ENCODE assay signal across 16 cellular contexts in genomic region chr5:116374434-116374852, GRCh38.
DNase-seq lines count a peak whose midpoint lies in the region; ATAC-seq and TF ChIP-seq lines count a peak whose summit lies in the region.
"Had no signal": no experiment of that assay in that cellular context is flagged by ENCODE, and none has a peak within 500 bp of the region (broad histone marks: within the 10 kb centered on the region; RNA-seq: fewer than 3 reads in every experiment).

No MANE protein-coding gene starts in this region.

- TF ChIP-seq POLR2A in vagina (IDR thresholded peaks at IDR 0.05), result no peak

- no peaks in the 10 kb centered on the region for H3K9me3 ChIP-seq in vagina
- no peaks in the 10 kb centered on the region for H3K9me3 ChIP-seq in osteoblast (ENCODE audit: low read depth, low read length)
- no peaks in the 10 kb centered on the region for H3K9me3 ChIP-seq in psoas muscle
- H3K9me3 ChIP-seq: right atrium auricular region had no signal

- no peak overlapping the region for H2AFZ ChIP-seq in osteoblast (ENCODE audit: low read length)

- H3K4me2 ChIP-seq in osteoblast (ENCODE audit: insufficient read depth, low read length), result no peak overlapping the region

- H4K20me1 ChIP-seq in osteoblast (ENCODE audit: insufficient read depth, low read length), result no peaks in the 10 kb centered on the region

- no peak for TF ChIP-seq CTCF in vagina (IDR thresholded peaks at IDR 0.05)
- TF ChIP-seq CTCF in osteoblast (IDR thresholded peaks at IDR 0.05; ENCODE audit: extremely low read depth, low read depth, low read length), result no peak
- no peak for TF ChIP-seq CTCF in psoas muscle (IDR thresholded peaks at IDR 0.05)

- H3K36me3 ChIP-seq in vagina, result no peaks in the 10 kb centered on the region
- H3K36me3 ChIP-seq in osteoblast (ENCODE audit: insufficient read depth, low read length), result no peaks in the 10 kb centered on the region
- no peaks in the 10 kb centered on the region for H3K36me3 ChIP-seq in psoas muscle (ENCODE audit: insufficient read depth in 1 of 2, low read depth in 1 of 2)
- H3K36me3 ChIP-seq: right atrium auricular region had no signal

- H3K4me1 ChIP-seq in vagina (no peaks in the 10 kb centered on the region), osteoblast (ENCODE audit: insufficient read depth, low read length) (no peaks in the 10 kb centered on the region), psoas muscle (peaks cover 78% of the 10 kb centered on the region)

- H3K4me3 ChIP-seq in vagina, result no peak overlapping the region
- no peak overlapping the region for H3K4me3 ChIP-seq in osteoblast (ENCODE audit: insufficient read depth, low read length)
- H3K4me3 ChIP-seq in psoas muscle, result no peak overlapping the region
- H3K4me3 ChIP-seq: right atrium auricular region had no signal

- H3K27me3 ChIP-seq in vagina (no peaks in the 10 kb centered on the region), osteoblast (ENCODE audit: insufficient read depth, low read length) (no peaks in the 10 kb centered on the region), psoas muscle (ENCODE audit: insufficient read depth in 3 of 3, low read length in 2 of 3) (no peaks in the 10 kb centered on the region)
- H3K27me3 ChIP-seq: right atrium auricular region had no signal

- DNase-seq in MV-4-11 (lab: John Stamatoyannopoulos, UW) (peak; percentile 46), vagina (ENCODE audit: extremely low spot score in 2 of 2) (no peak), osteoblast (ENCODE audit: insufficient read length, low spot score, missing footprints) (no peak), psoas muscle (no peak), NCI-H1436 (lab: John Stamatoyannopoulos, UW) (no peak)
- DNase-seq: activated naive CD4-positive, alpha-beta T cell treated with anti-CD3 and anti-CD28 coated beads, Interleukin-2, amount 10 ng/mL, durations not matched to agents 7 days and 5 days; glutamatergic neuron; naive thymus-derived CD4-positive, alpha-beta T cell; NCI-H187 treated with DMSO at 0.1 percent for 48 hours; SIG-M5; stimulated activated CD4-positive, alpha-beta T cell treated with anti-CD3 and anti-CD28 coated beads, Interleukin-4, amount 100 ng/mL, for 4 hours; stimulated activated naive CD4-positive, alpha-beta T cell treated with Interleukin-2 at 50 U/mL for 16 hours had no signal

- intact Hi-C loops in vagina (cut with DNase I) (no loop called here), psoas muscle (cut with DNase I) (no loop called here)

- no peaks in the 10 kb centered on the region for H3K79me2 ChIP-seq in osteoblast (ENCODE audit: insufficient read depth, low read length)

- ATAC-seq in GM18511 (IDR thresholded peaks at IDR 0.05; ENCODE audit: unreplicated experiment) (peak; percentile 88), GM19372 (IDR thresholded peaks at IDR 0.05; ENCODE audit: low read depth, unreplicated experiment) (peak; percentile 57), HG02885 (IDR thresholded peaks at IDR 0.05; ENCODE audit: poor library complexity, unreplicated experiment) (peak; percentile 77), psoas muscle (no peak)
- ATAC-seq: naive thymus-derived CD4-positive, alpha-beta T cell had no signal

- WGBS in psoas muscle, 3 donors, result 76 to 84% (median 79%) methylated on average over 4 of the region's 4 CpGs

- H3K27ac ChIP-seq in vagina, result no peak overlapping the region
- no peak overlapping the region for H3K27ac ChIP-seq in osteoblast (ENCODE audit: low read depth, low read length)
- no peak overlapping the region for H3K27ac ChIP-seq in psoas muscle
- H3K27ac ChIP-seq: right atrium auricular region had no signal

Comparison
In these comparisons a context has a peak if more than half of its experiments do, and no peak if none do; other contexts are left out.
1. ATAC-seq: peak in GM18511 (single experiment), GM19372 (single experiment) and HG02885 (single experiment); none in psoas muscle (0 of 4).